Comparison of ENCODE assay signal across 18 cellular contexts in genomic region chr11:84106560-84106959, GRCh38.
"Had no signal": no experiment of that assay in that cellular context is flagged by ENCODE, and none has a peak within 500 bp of the region (broad histone marks: within the 10 kb centered on the region; RNA-seq: fewer than 3 reads in every experiment).

No MANE protein-coding gene starts in this region.

- H3K27ac ChIP-seq: adrenal gland, epithelial cell of prostate, testis, upper lobe of left lung, WERI-Rb-1 had no signal

- H3K4me1 ChIP-seq: testis, upper lobe of left lung had no signal

- H3K9me3 ChIP-seq: adrenal gland, testis, upper lobe of left lung had no signal

- FAIRE-seq: frontal cortex had no signal

- ATAC-seq: activated T-cell treated with anti-CD3 and anti-CD28 coated beads, Interleukin-2, amount 50 U/mL, for 4 hours; stimulated activated naive CD8-positive, alpha-beta T cell treated with anti-CD3 and anti-CD28 coated beads, Interleukin-15, amount 100 ng/mL, for 72 hours had no signal

- H3K27me3 ChIP-seq: adrenal gland, testis, upper lobe of left lung had no signal

- DNase-seq: activated CD4-positive, alpha-beta memory T cell treated with anti-CD3 and anti-CD28 coated beads, Interleukin-2, amount 10 ng/mL, durations not matched to agents 7 days and 5 days; activated effector memory CD4-positive, alpha-beta T cell treated with Interleukin-2 at 50 U/mL for 16 hours; activated naive CD4-positive, alpha-beta T cell treated with anti-CD3 and anti-CD28 coated beads, Interleukin-2, amount 50 U/mL, for 16 hours; activated T-cell treated with anti-CD3 and anti-CD28 coated beads, Interleukin-2, amount 50 U/mL, for 4 hours; adrenal gland; dermis blood vessel endothelial cell; head of caudate nucleus; immature natural killer cell; midbrain; stimulated activated CD4-positive, alpha-beta T cell treated with anti-CD3 and anti-CD28 coated beads, Interleukin-1b, Interleukin-23, amount 100 ng/mL, for 48 hours; stimulated activated naive CD8-positive, alpha-beta T cell treated with anti-CD3 and anti-CD28 coated beads, Interleukin-15, amount 100 ng/mL, for 72 hours; T1000; testis; upper lobe of left lung; WERI-Rb-1 had no signal

- H3K36me3 ChIP-seq: adrenal gland, upper lobe of left lung, WERI-Rb-1 had no signal

- H3K4me3 ChIP-seq: adrenal gland, lung, testis, upper lobe of left lung had no signal
